In the genomic region with DNA sequence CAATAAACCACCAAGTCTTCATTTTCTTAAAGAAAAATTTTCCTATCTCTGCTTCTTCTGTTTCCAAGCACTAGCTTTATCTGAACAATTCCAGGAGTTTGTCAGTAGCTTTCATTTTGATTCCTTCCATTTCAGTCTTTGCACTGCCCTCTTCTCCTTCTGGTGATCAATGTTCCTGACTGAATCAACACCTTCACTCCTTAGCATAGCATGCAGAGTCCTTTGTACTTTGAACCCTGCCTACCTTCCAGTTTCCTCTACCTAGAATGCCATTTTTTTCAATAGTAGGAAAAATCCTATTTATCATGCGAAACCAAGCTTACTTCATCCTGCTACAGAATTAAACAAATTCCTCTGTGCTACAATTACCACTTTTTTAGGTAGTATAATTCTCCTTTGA, we compare ENCODE assay signal across 17 cellular contexts. TPM values are rescaled to one million over a fixed set of nuclear protein-coding genes. Genes with fewer than 3 reads are reported as not detected.
A peak's percentile ranks its signal among the peaks of the same experiment; 100 is the strongest.
DNase-seq lines count a peak whose midpoint lies in the region; ATAC-seq and TF ChIP-seq lines count a peak whose summit lies in the region.
"Had no signal": no experiment of that assay in that cellular context is flagged by ENCODE, and none has a peak within 500 bp of the region (broad histone marks: within the 10 kb centered on the region; RNA-seq: fewer than 3 reads in every experiment).

No MANE protein-coding gene starts in this region.

- TF ChIP-seq CTCF in CD4-positive, alpha-beta T cell (IDR thresholded peaks at IDR 0.05) = no peak
- TF ChIP-seq CTCF in Loucy (conservative IDR thresholded peaks at IDR 0.05; ENCODE audit: low read length) (no peak), nephron (IDR thresholded peaks at IDR 0.05; ENCODE audit: unreplicated experiment in 3 of 3) (no peak)

- peaks cover 3% of the 10 kb centered on the region for H3K36me3 ChIP-seq in ACC112 (ENCODE audit: insufficient read depth, low read length)
- H3K36me3 ChIP-seq in Loucy (ENCODE audit: insufficient read depth, low read length) = no peaks in the 10 kb centered on the region

- no peak overlapping the region for H3K27ac ChIP-seq in ACC112 (ENCODE audit: low read depth, low read length)
- no peak overlapping the region for H3K27ac ChIP-seq in CD4-positive, alpha-beta T cell (ENCODE audit: low read depth, low read length)
- H3K27ac ChIP-seq: A549, BLaER1 had no signal

- no peaks in the 10 kb centered on the region for H4K20me1 ChIP-seq in Loucy (ENCODE audit: insufficient read depth, low read length, poor library complexity, severe bottlenecking)
- H4K20me1 ChIP-seq: BLaER1 had no signal

- no peak for DNase-seq in CD4-positive, alpha-beta T cell
- no peak for DNase-seq in stimulated activated CD8-positive, alpha-beta memory T cell treated with anti-CD3 and anti-CD28 coated beads, Interleukin-4, amount 100 ng/mL, for 48 hours
- no peak for DNase-seq in SHP77 (lab: John Stamatoyannopoulos, UW)
- DNase-seq in NCI-H1092 (lab: John Stamatoyannopoulos, UW) = no peak
- DNase-seq: Calu3, DMS 273 treated with DMSO at 0.1 percent for 48 hours, KBM-7 had no signal

- peaks cover 11% of the 10 kb centered on the region for H3K27me3 Mint-ChIP-seq in CD4-positive, alpha-beta T cell
- H3K27me3 Mint-ChIP-seq in nephron (ENCODE audit: low read depth) = peaks cover 17% of the 10 kb centered on the region

- H3K9me3 Mint-ChIP-seq in CD4-positive, alpha-beta T cell = peaks cover 2% of the 10 kb centered on the region
- peaks cover 10% of the 10 kb centered on the region for H3K9me3 Mint-ChIP-seq in nephron

- intact Hi-C loops in CD4-positive, alpha-beta T cell (cut with DNase I, micrococcal nuclease) = loop anchor here (1.0 to 10.0 kb wide), 9 partner anchors 21 to 1031 kb away; partner anchors contain the start of genes ACADSB (in 1 of the 2), ATE1 (in 1 of the 2), BUB3 (in 1 of the 2) and IKZF5 (in 1 of the 2)

- H2AFZ ChIP-seq in ACC112 (ENCODE audit: low read length, unreplicated experiment) = no peak overlapping the region
- no peak overlapping the region for H2AFZ ChIP-seq in Loucy (ENCODE audit: low read length)

- H3K4me1 ChIP-seq in ACC112 (ENCODE audit: control insufficient read depth, insufficient read depth, low read length, unreplicated experiment) = peaks cover 31% of the 10 kb centered on the region
- H3K4me1 ChIP-seq in Loucy (ENCODE audit: insufficient read depth, low read length, poor library complexity, severe bottlenecking) = peaks cover 43% of the 10 kb centered on the region

- peak overlapping the region; percentile 68 for H3K9ac ChIP-seq in Loucy (ENCODE audit: low read depth, low read length, poor library complexity, severe bottlenecking)
- H3K9ac ChIP-seq: BLaER1 had no signal

- no peaks in the 10 kb centered on the region for H3F3A ChIP-seq in Loucy (ENCODE audit: low read depth)

- H3K4me3 ChIP-seq in ACC112 (ENCODE audit: low read depth, low read length) = peak overlapping the region; percentile 98
- H3K4me3 ChIP-seq in Loucy (ENCODE audit: low read length, poor library complexity, severe bottlenecking) = peak overlapping the region; percentile 93
- H3K4me3 ChIP-seq: A549, BLaER1, GM12878, HAP-1 had no signal

- POLR2A ChIA-PET in CD4-positive, alpha-beta T cell (lab: Charles Lee) = interaction anchor here (1.1 to 1.2 kb wide), 2 partner anchors 25 to 52 kb away, joined by 4 read pairs; partner anchors contain the start of gene PSTK

- H3K27me3 ChIP-seq in ACC112 (ENCODE audit: insufficient read depth, low read length) (no peaks in the 10 kb centered on the region), Loucy (ENCODE audit: insufficient read depth, low read length, poor library complexity, severe bottlenecking) (no peaks in the 10 kb centered on the region)
- no peaks in the 10 kb centered on the region for H3K27me3 ChIP-seq in CD4-positive, alpha-beta T cell (ENCODE audit: control insufficient read depth, insufficient read depth, low read length)
- H3K27me3 ChIP-seq: BLaER1 had no signal

- H3K4me3 Mint-ChIP-seq in CD4-positive, alpha-beta T cell = peak overlapping the region; percentile 54
- peak overlapping the region in 2 of 3 experiments; percentile 39 to 43 for H3K4me3 Mint-ChIP-seq in nephron

- peaks cover 69% of the 10 kb centered on the region for H3K79me2 ChIP-seq in ACC112 (ENCODE audit: control insufficient read depth, insufficient read depth, low read length, unreplicated experiment)
- H3K79me2 ChIP-seq in Loucy (ENCODE audit: insufficient read depth, low read length) = peaks cover 34% of the 10 kb centered on the region

- H3K4me1 Mint-ChIP-seq in CD4-positive, alpha-beta T cell (ENCODE audit: low read depth) = peaks cover 32% of the 10 kb centered on the region
- peaks cover 22% of the 10 kb centered on the region for H3K4me1 Mint-ChIP-seq in nephron

- no peaks in the 10 kb centered on the region for H3K9me3 ChIP-seq in CD4-positive, alpha-beta T cell (ENCODE audit: control insufficient read depth, low read length)
- H3K9me3 ChIP-seq in Loucy (ENCODE audit: insufficient read depth, low read depth, low read length) = no peaks in the 10 kb centered on the region
- H3K9me3 ChIP-seq: HAP-1 had no signal

- CTCF ChIA-PET in CD4-positive, alpha-beta T cell (lab: Charles Lee) = interaction anchor here (3.0 kb wide), 1 partner anchor 25 kb away, joined by 11 read pairs; the partner anchor contains the start of gene PSTK

- no peak for ATAC-seq in CD4-positive, alpha-beta T cell (ENCODE audit: poor library complexity)
- ATAC-seq in GM19395 (IDR thresholded peaks at IDR 0.05; ENCODE audit: unreplicated experiment) = no peak
- ATAC-seq: A549, GM12878 had no signal

- H3K4me2 ChIP-seq in Loucy (ENCODE audit: low read depth, low read length, poor library complexity, severe bottlenecking) = peak overlapping the region; percentile 93
- H3K4me2 ChIP-seq: A549 had no signal

- no peak overlapping the region for H3K27ac Mint-ChIP-seq in CD4-positive, alpha-beta T cell
- H3K27ac Mint-ChIP-seq in nephron = no peak overlapping the region

- peaks cover 16% of the 10 kb centered on the region for H3K36me3 Mint-ChIP-seq in CD4-positive, alpha-beta T cell (ENCODE audit: low read depth)
- H3K36me3 Mint-ChIP-seq in nephron (ENCODE audit: low read depth) = peaks cover 13% of the 10 kb centered on the region

- H3K9me2 ChIP-seq in Loucy (replicated peaks; ENCODE audit: low read depth, low read length) = no peaks in the 10 kb centered on the region

RNA-seq across cellular contexts. Expression of gene C10orf88, which starts 1.9 kb away (rescaled TPM):
- total RNA-seq in CD4-positive, alpha-beta T cell = 1 to 10 TPM; 2.3 to 2.5 TPM

RNA-seq across cellular contexts. Expression of gene PSTK, which starts 24.3 kb away (rescaled TPM):
- total RNA-seq in CD4-positive, alpha-beta T cell = 10 to 100 TPM; 16.1 to 18.6 TPM

RNA-seq across cellular contexts. Expression of gene FAM24A, which starts 45.5 kb away (rescaled TPM):
- total RNA-seq in CD4-positive, alpha-beta T cell = not detected
- total RNA-seq: Calu3, G401, GM12878, H1 had no signal

RNA-seq across cellular contexts. Expression of gene IKZF5, which starts 52.7 kb away (rescaled TPM):
- 10 to 100 TPM; 81.8 to 87.1 TPM for total RNA-seq in CD4-positive, alpha-beta T cell

RNA-seq across cellular contexts. Expression of gene ACADSB, which starts 52.9 kb away (rescaled TPM):
- total RNA-seq in CD4-positive, alpha-beta T cell = 10 to 100 TPM; 16.6 to 17.9 TPM
